In genomic region chr16:87558682-87559081, GRCh38 we compare ENCODE assay signal across 26 cellular contexts. TPM values are rescaled to one million over a fixed set of nuclear protein-coding genes. Genes with fewer than 3 reads are reported as not detected.
A peak's percentile ranks its signal among the peaks of the same experiment; 100 is the strongest.
DNase-seq lines count a peak whose midpoint lies in the region; ATAC-seq, FAIRE-seq and TF ChIP-seq lines count a peak whose summit lies in the region.
"Had no signal": no experiment of that assay in that cellular context is flagged by ENCODE, and none has a peak within 500 bp of the region (broad histone marks: within the 10 kb centered on the region; RNA-seq: fewer than 3 reads in every experiment).

No MANE protein-coding gene starts in this region.

- no peak for DNase-seq in HepG2 (ENCODE audit: low spot score)
- DNase-seq in right lobe of liver, result no peak
- no peak for DNase-seq in bronchial epithelial cell (ENCODE audit: low read depth)
- no peak for DNase-seq in neuronal stem cell (ENCODE audit: low spot score)
- DNase-seq in cerebellar cortex (ENCODE audit: low spot score), result no peak
- no peak for DNase-seq in HFFc6
- DNase-seq: 8988T; ACHN; AML-193; BE2C; CD4-positive, alpha-beta T cell; CD8-positive, alpha-beta memory T cell; DMS 273 treated with DMSO at 0.1 percent for 48 hours; DMS79; EL; GF-D8; GOT3 had no signal

- no peak for TF ChIP-seq POLR2A in HepG2 (IDR thresholded peaks at IDR 0.05; ENCODE audit: insufficient read depth in 1 of 2, low read depth in 2 of 2, low read length in 2 of 2)
- no peak for TF ChIP-seq POLR2A in right lobe of liver (IDR thresholded peaks at IDR 0.05)

- H2BK5ac ChIP-seq in neuronal stem cell (ENCODE audit: low read length), result no peak overlapping the region

- in situ Hi-C loops in HepG2 (cut with HindIII; ENCODE audit: extremely low pct_ligation_motif_present, low pct_unique_long_range_greater_than_20kb), result no loop called here

- no peak overlapping the region for H3K14ac ChIP-seq in neuronal stem cell (ENCODE audit: low read length)

- H4K8ac ChIP-seq in neuronal stem cell (ENCODE audit: low read depth, low read length), result no peak overlapping the region

- H3K4me1 ChIP-seq in HepG2 (ENCODE audit: insufficient read depth, low read length), result peaks cover 27% of the 10 kb centered on the region
- peaks cover 0 to 37% (median 13%) of the 10 kb centered on the region in 4 donors for H3K4me1 ChIP-seq in right lobe of liver
- H3K4me1 ChIP-seq in neuronal stem cell (ENCODE audit: control insufficient read depth in 2 of 2, insufficient read depth in 1 of 2, low read depth in 1 of 2, low read length in 2 of 2), result peaks cover 5 to 16% of the 10 kb centered on the region in 2 donors
- H3K4me1 ChIP-seq: A549, BE2C, HAP-1 had no signal

- POLR2A ChIA-PET in HepG2 (lab: Yijun Ruan, JAX), result no interaction called here

- FAIRE-seq in HepG2 (lab: Jason Lieb, UNC) (no peak), bronchial epithelial cell (lab: Jason Lieb, UNC) (peak; percentile 32)
- FAIRE-seq: A549, D721Med, GM12891, GM18507, H54 had no signal

- H3K27me3 Mint-ChIP-seq in HFFc6 (ENCODE audit: insufficient read depth), result peaks cover 13% of the 10 kb centered on the region

- H3K27ac ChIP-seq in HepG2 (ENCODE audit: extremely low read length, insufficient read depth, low read length) (no peak overlapping the region), right lobe of liver (no peak overlapping the region), neuronal stem cell (replicated peaks; ENCODE audit: low read length) (no peak overlapping the region)
- H3K27ac ChIP-seq: A549; BLaER1 treated with 17β-estradiol and CSF1 and Interleukin-3, amounts not matched to agents 10 nM and 100 nM had no signal

- peak overlapping the region; percentile 53 for H2BK12ac ChIP-seq in neuronal stem cell (ENCODE audit: low read length)

- H2AFZ ChIP-seq in HepG2 (ENCODE audit: low read length) (no peak overlapping the region), neuronal stem cell (ENCODE audit: low read length) (no peak overlapping the region)

- CTCF ChIA-PET in HepG2 (lab: Yijun Ruan, JAX; ENCODE audit: low intra/inter-chr PET ratio, low total read pairs), result no interaction called here

- H3K27ac Mint-ChIP-seq in HFFc6, result no peak overlapping the region
- H3K27ac Mint-ChIP-seq: CD4-positive, alpha-beta T cell; CD8-positive, alpha-beta memory T cell had no signal

- no peaks in the 10 kb centered on the region; the same call in 1 of the 2 replicates for H4K20me1 ChIP-seq in HepG2 (ENCODE audit: insufficient read depth, low read length)

- H4K91ac ChIP-seq in neuronal stem cell (ENCODE audit: low read depth, low read length, poor library complexity), result no peak overlapping the region

- no peak overlapping the region for H3K4me3 Mint-ChIP-seq in HFFc6
- H3K4me3 Mint-ChIP-seq: CD4-positive, alpha-beta T cell; CD8-positive, alpha-beta memory T cell had no signal

- peaks cover 8 to 46% of the 10 kb centered on the region in 2 experiments; a peak in 4 of 5 replicates for H3K27me3 ChIP-seq in HepG2 (ENCODE audit: control insufficient read depth in 1 of 2, insufficient read depth in 2 of 2, low read length in 2 of 2)
- no peaks in the 10 kb centered on the region for H3K27me3 ChIP-seq in right lobe of liver
- peaks cover 3% of the 10 kb centered on the region for H3K27me3 ChIP-seq in bronchial epithelial cell (ENCODE audit: control insufficient read depth, insufficient read depth, low read length)
- peaks cover 0 to 2% (median 0%) of the 10 kb centered on the region in 3 experiments for H3K27me3 ChIP-seq in neuronal stem cell (ENCODE audit: control insufficient read depth in 3 of 3, insufficient read depth in 3 of 3, low read depth in 1 of 3, low read length in 3 of 3)
- H3K27me3 ChIP-seq: BE2C had no signal

- H2AK5ac ChIP-seq in neuronal stem cell (ENCODE audit: low read depth, low read length), result no peak overlapping the region

- H3K36me3 Mint-ChIP-seq in HFFc6 (ENCODE audit: low read depth), result peaks cover 3% of the 10 kb centered on the region
- H3K36me3 Mint-ChIP-seq: CD14-positive monocyte; CD8-positive, alpha-beta memory T cell had no signal

- H3K4me2 ChIP-seq in HepG2 (ENCODE audit: low read depth, low read length), result no peak overlapping the region
- H3K4me2 ChIP-seq in neuronal stem cell (ENCODE audit: insufficient read depth, low read length, poor library complexity, severe bottlenecking), result no peak overlapping the region
- H3K4me2 ChIP-seq: A549 had no signal

- 13% methylated on average over 3 of the region's 3 CpGs for WGBS in HepG2 (ENCODE audit: low lambda C conversion rate)
- WGBS in right lobe of liver (ENCODE audit: insufficient coverage, low coverage, low lambda C conversion rate, missing lambda C conversion rate), result 93% methylated on average over 3 of the region's 3 CpGs
- WGBS in neuronal stem cell (ENCODE audit: extremely low coverage in 2 of 2, insufficient read length in 2 of 2, insufficient replicate concordance in 1 of 2), 2 donors, result 94% methylated on average over 2 of the region's 3 CpGs; no CpG with 5 or more reads in 1 of the 2 donors

- H3K4ac ChIP-seq in neuronal stem cell (ENCODE audit: low read length), result no peak overlapping the region

- ATAC-seq in HepG2, result no peak
- ATAC-seq in right lobe of liver, result no peak
- no peak for ATAC-seq in HG02981 (IDR thresholded peaks at IDR 0.05; ENCODE audit: unreplicated experiment)
- ATAC-seq: A549 had no signal

- H3K79me1 ChIP-seq in neuronal stem cell (ENCODE audit: low read depth, low read length), result no peaks in the 10 kb centered on the region

- H3K79me2 ChIP-seq in HepG2 (ENCODE audit: insufficient read depth, low read length), result no peaks in the 10 kb centered on the region

- TF ChIP-seq CTCF in HepG2 (CRISPR knock-in tag; IDR thresholded peaks at IDR 0.05), result no peak
- TF ChIP-seq CTCF in right lobe of liver (IDR thresholded peaks at IDR 0.05), result no peak
- no peak for TF ChIP-seq CTCF in bronchial epithelial cell (IDR thresholded peaks at IDR 0.05; ENCODE audit: insufficient read depth, low read length, severe bottlenecking)
- no peak for TF ChIP-seq CTCF in HFFc6 (IDR thresholded peaks at IDR 0.05)

- no peak for TF ChIP-seq RAD21 in HepG2 (CRISPR knock-in tag; IDR thresholded peaks at IDR 0.05)

- intact Hi-C loops in HepG2 (cut with micrococcal nuclease; ENCODE audit: unreplicated experiment) (no loop called here), right lobe of liver (cut with DNase I) (no loop called here)

- no peak overlapping the region for H3K23ac ChIP-seq in neuronal stem cell (ENCODE audit: low read depth, low read length, poor library complexity)

- peaks cover 4% of the 10 kb centered on the region for H3K9me3 Mint-ChIP-seq in HFFc6
- H3K9me3 Mint-ChIP-seq: CD4-positive, alpha-beta T cell; CD8-positive, alpha-beta memory T cell had no signal

- no peak overlapping the region for H3K18ac ChIP-seq in neuronal stem cell (ENCODE audit: low read length)

- no peak overlapping the region for H3K9ac ChIP-seq in HepG2 (ENCODE audit: insufficient read depth, low read depth, low read length)
- no peak overlapping the region for H3K9ac ChIP-seq in neuronal stem cell (ENCODE audit: low read depth, low read length, poor library complexity)
- H3K9ac ChIP-seq: BLaER1 treated with 17β-estradiol and CSF1 and Interleukin-3, amounts not matched to agents 10 nM and 100 nM had no signal

- H3K9me3 ChIP-seq in HepG2 (ENCODE audit: low read length), result no peaks in the 10 kb centered on the region
- H3K9me3 ChIP-seq in right lobe of liver, result no peaks in the 10 kb centered on the region
- peaks cover 0 to under 1% of the 10 kb centered on the region in 2 donors for H3K9me3 ChIP-seq in neuronal stem cell (replicated peaks in 1 of 2; ENCODE audit: control insufficient read depth in 2 of 2, insufficient read depth in 1 of 2, low read depth in 1 of 2, low read length in 2 of 2)
- H3K9me3 ChIP-seq: A549, BE2C, HAP-1 had no signal

- no peak overlapping the region for H2BK15ac ChIP-seq in neuronal stem cell (ENCODE audit: low read length)

- H3K4me3 ChIP-seq in HepG2 (replicated peaks in 1 of 3; ENCODE audit: insufficient read depth in 1 of 3, low read depth in 2 of 3, low read length in 3 of 3), result no peak overlapping the region
- no peak overlapping the region for H3K4me3 ChIP-seq in right lobe of liver
- H3K4me3 ChIP-seq in bronchial epithelial cell (ENCODE audit: low read depth, low read length), result no peak overlapping the region
- no peak overlapping the region for H3K4me3 ChIP-seq in neuronal stem cell (ENCODE audit: low read length in 2 of 2)
- H3K4me3 ChIP-seq: A549; BLaER1 treated with 17β-estradiol and CSF1 and Interleukin-3, amounts not matched to agents 10 nM and 100 nM; HAP-1 had no signal

- no peak for TF ChIP-seq EP300 in HepG2 (IDR thresholded peaks at IDR 0.05; ENCODE audit: low read depth in 2 of 2, low read length in 2 of 2)
- no peak for TF ChIP-seq EP300 in HepG2 (CRISPR knock-in tag; IDR thresholded peaks at IDR 0.05; ENCODE audit: borderline replicate concordance)

- no TSS peak for BruUV-seq in HepG2 (replicated peaks; lab: Mats Ljungman, UMichigan)

- no peaks in the 10 kb centered on the region for H3K4me1 Mint-ChIP-seq in HFFc6 (ENCODE audit: low read depth)
- H3K4me1 Mint-ChIP-seq: CD8-positive, alpha-beta memory T cell had no signal

- H3K36me3 ChIP-seq in HepG2 (replicated peaks in 1 of 2; ENCODE audit: control insufficient read depth in 1 of 2, insufficient read depth in 2 of 2, low read length in 2 of 2) (no peaks in the 10 kb centered on the region), right lobe of liver (no peaks in the 10 kb centered on the region), bronchial epithelial cell (ENCODE audit: control insufficient read depth, insufficient read depth, low read length) (no peaks in the 10 kb centered on the region), neuronal stem cell (replicated peaks in 1 of 2; ENCODE audit: control insufficient read depth in 2 of 2, insufficient read depth in 2 of 2, low read length in 2 of 2) (no peaks in the 10 kb centered on the region)
- H3K36me3 ChIP-seq: BE2C; BLaER1 treated with 17β-estradiol and CSF1 and Interleukin-3, amounts not matched to agents 10 nM and 100 nM; HAP-1 had no signal

- H2BK120ac ChIP-seq in neuronal stem cell (ENCODE audit: low read depth, low read length), result no peak overlapping the region

RNA-seq across cellular contexts. Expression of gene JPH3, which starts 43.6 kb away (rescaled TPM):
- total RNA-seq in HepG2 (2016; rRNA removed; fragmentation: Illumina TruSeq; extraction: Trizol), result not detected in 2 replicates
- total RNA-seq in HepG2 (2016; cell fraction: cytosol; rRNA removed; fragmentation: Illumina TruSeq; extraction: Trizol; ENCODE audit: low read depth), result not detected in 2 replicates
- total RNA-seq in HepG2 (2016; cell fraction: insoluble cytoplasmic fraction; rRNA removed; fragmentation: Illumina TruSeq; extraction: Trizol), result not detected in 2 replicates
- total RNA-seq in HepG2 (2016; cell fraction: membrane; rRNA removed; fragmentation: Illumina TruSeq; extraction: Trizol), result not detected in 2 replicates
- not detected in 2 replicates for total RNA-seq in HepG2 (2016; cell fraction: nucleus; rRNA removed; fragmentation: Illumina TruSeq; extraction: Trizol)
- polyA plus RNA-seq in HepG2 (2011; rRNA removed), result not detected in 2 replicates
- polyA plus RNA-seq in HepG2 (2011; cell fraction: cytosol; rRNA removed), result not detected in 2 replicates
- polyA plus RNA-seq in HepG2 (2011; cell fraction: nucleus; rRNA removed), result not detected in 2 replicates
- 0.07 and 0.08 TPM in 2 replicates for polyA plus RNA-seq in HepG2 (2012)
- polyA plus RNA-seq in HepG2 (2016; cell fraction: cytosol; fragmentation: Illumina TruSeq; extraction: Trizol; ENCODE audit: low read depth), result not detected in 2 replicates
- polyA plus RNA-seq in HepG2 (2016; cell fraction: insoluble cytoplasmic fraction; fragmentation: Illumina TruSeq; extraction: Trizol; ENCODE audit: low read depth), result not detected in 2 replicates
- not detected in 2 replicates for polyA plus RNA-seq in HepG2 (2016; cell fraction: membrane; fragmentation: Illumina TruSeq; extraction: Trizol; ENCODE audit: low read depth)
- not detected in 2 replicates for polyA plus RNA-seq in HepG2 (2016; cell fraction: nucleus; fragmentation: Illumina TruSeq; extraction: Trizol; ENCODE audit: insufficient read depth, low read depth)
- polyA minus RNA-seq in HepG2 (2011; rRNA and poly(A)+ RNA removed; ENCODE audit: low replicate concordance), result 0.07 TPM in 1 of 2 replicates, not detected in the other
- polyA minus RNA-seq in HepG2 (2011; cell fraction: cytosol; rRNA and poly(A)+ RNA removed), result not detected in 2 replicates
- not detected in 2 replicates for polyA minus RNA-seq in HepG2 (2011; cell fraction: nucleus; rRNA and poly(A)+ RNA removed)
- under 1 TPM in 2 of 6 experiments, not detected in 4; 0.07 to 0.12 TPM for total RNA-seq in right lobe of liver
- not detected in 2 replicates for total RNA-seq in bronchial epithelial cell
- 18.1 TPM for polyA plus RNA-seq in neuronal stem cell (2013, experiment 1 of 2)
- 17.6 TPM for polyA plus RNA-seq in neuronal stem cell (2013, experiment 2 of 2)
- total RNA-seq in HFFc6 (2021; fragmentation: NEBNext Ultra II Directional; extraction: Animal tissue kit (Norgen Biotek cat#: 25700)), result not detected
- total RNA-seq: CD4-positive, alpha-beta T cell; CD8-positive, alpha-beta memory T cell had no signal
- polyA plus RNA-seq: CD14-positive monocyte; CD8-positive, alpha-beta memory T cell had no signal
